Comparison of ENCODE assay signal across 25 cellular contexts in the genomic region with DNA sequence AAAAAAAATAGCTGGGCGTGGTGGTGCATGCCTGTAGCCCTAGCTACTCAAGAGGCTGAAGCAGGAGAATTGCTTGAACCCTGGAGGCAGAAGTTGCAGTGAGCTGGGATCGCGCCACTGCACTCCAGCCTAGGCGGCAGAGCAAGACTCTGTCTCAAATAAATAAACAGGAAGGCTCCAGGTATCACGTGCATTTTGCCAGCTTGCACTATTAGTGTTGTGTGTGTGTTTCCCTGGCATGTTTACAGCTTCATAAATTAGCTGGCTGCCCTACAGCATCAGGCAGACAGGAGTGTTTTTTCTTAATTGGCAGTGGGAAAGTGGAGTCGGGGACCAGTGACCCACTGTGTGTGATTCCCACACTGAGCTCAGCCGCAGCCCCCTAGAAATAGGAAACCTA. TPM values are rescaled to one million over a fixed set of nuclear protein-coding genes. Genes with fewer than 3 reads are reported as not detected.
A peak's percentile ranks its signal among the peaks of the same experiment; 100 is the strongest.
DNase-seq lines count a peak whose midpoint lies in the region; ATAC-seq and TF ChIP-seq lines count a peak whose summit lies in the region.
"Had no signal": no experiment of that assay in that cellular context is flagged by ENCODE, and none has a peak within 500 bp of the region (broad histone marks: within the 10 kb centered on the region; RNA-seq: fewer than 3 reads in every experiment).

No MANE protein-coding gene starts in this region.

- intact Hi-C loops in CD8-positive, alpha-beta T cell (cut with DNase I, micrococcal nuclease) = loop anchor here in 1 of 2 experiments (10.0 kb wide), 1 partner anchor 1426 kb away; no protein-coding TSS in a partner anchor

- peaks cover 13% of the 10 kb centered on the region for H3K36me3 ChIP-seq in CD8-positive, alpha-beta T cell (ENCODE audit: insufficient read depth, low read length)
- H3K36me3 ChIP-seq: heart left ventricle, transverse colon had no signal

- no peaks in the 10 kb centered on the region for H3K27me3 ChIP-seq in CD8-positive, alpha-beta T cell (ENCODE audit: insufficient read depth, low read length)
- H3K27me3 ChIP-seq: transverse colon had no signal

- H3K9me3 ChIP-seq in CD8-positive, alpha-beta T cell (ENCODE audit: low read length) = no peaks in the 10 kb centered on the region
- H3K9me3 ChIP-seq: transverse colon had no signal

- peaks cover 16% of the 10 kb centered on the region for H3K4me1 ChIP-seq in CD8-positive, alpha-beta T cell (ENCODE audit: insufficient read depth, low read length)
- H3K4me1 ChIP-seq: transverse colon had no signal

- H3K36me3 Mint-ChIP-seq in CD8-positive, alpha-beta T cell = peaks cover 27% of the 10 kb centered on the region

- CTCF ChIA-PET in CD8-positive, alpha-beta T cell (lab: Charles Lee) = interaction anchor here (0.9 kb wide), 1 partner anchor 35 kb away, joined by 3 read pairs; no protein-coding TSS in a partner anchor

- no peak for DNase-seq in CD8-positive, alpha-beta T cell
- DNase-seq in M059J (ENCODE audit: low read depth) = peak; percentile 47
- no peak for DNase-seq in epithelial cell of prostate (ENCODE audit: low read depth, low spot score)
- DNase-seq in renal cortical epithelial cell (ENCODE audit: low read depth) = peak; percentile 65
- no peak for DNase-seq in stimulated activated CD4-positive, alpha-beta T cell treated with anti-CD3 and anti-CD28 coated beads, Interleukin-12 subunit alpha, Interleukin-12 subunit beta, amount 100 ng/mL, for 4 hours
- no peak for DNase-seq in glomerular visceral epithelial cell (ENCODE audit: extremely low spot score)
- DNase-seq in effector CD8-positive, alpha-beta T cell (lab: John Stamatoyannopoulos, UW) = no peak
- DNase-seq: activated CD4-positive, alpha-beta memory T cell treated with anti-CD3 and anti-CD28 coated beads, Interleukin-2, amount 10 ng/mL, durations not matched to agents 7 days and 5 days; activated CD4-positive, CD25-positive, alpha-beta regulatory T cell; activated effector memory CD4-positive, alpha-beta T cell treated with Interleukin-2 at 50 U/mL for 16 hours; erythroblast; GDM1; heart left ventricle; mammary epithelial cell; NCI-H1092; NCI-H2107; NK-92 treated with Interleukin-12 subunit alpha and Interleukin-12 subunit beta, amount 100 ng/mL, for 24 hours; nucleus accumbens; retina; SHP77 treated with DMSO at 0.1 percent for 48 hours; transverse colon had no signal

- no peaks in the 10 kb centered on the region for H3K27me3 Mint-ChIP-seq in CD8-positive, alpha-beta T cell (ENCODE audit: low read depth)
- H3K27me3 Mint-ChIP-seq: stimulated activated naive CD8-positive, alpha-beta T cell treated with anti-CD3 and anti-CD28 coated beads, Interleukin-15, Interleukin-2, amounts not matched to agents 100 ng/mL and 50 ng/mL, for 24 hours had no signal

- peak overlapping the region; percentile 30 for H3K27ac Mint-ChIP-seq in CD8-positive, alpha-beta T cell
- H3K27ac Mint-ChIP-seq: activated CD4-positive, alpha-beta memory T cell treated with anti-CD3 and anti-CD28 coated beads, Interleukin-2, amount 10 ng/mL, durations not matched to agents 7 days and 5 days; GM23338; stimulated activated naive CD8-positive, alpha-beta T cell treated with anti-CD3 and anti-CD28 coated beads, Interleukin-15, Interleukin-2, amounts not matched to agents 100 ng/mL and 50 ng/mL, for 24 hours had no signal

- ATAC-seq in CD8-positive, alpha-beta T cell = no peak
- no peak for ATAC-seq in GM19324 (IDR thresholded peaks at IDR 0.05; ENCODE audit: low FRiP score, unreplicated experiment)
- ATAC-seq: heart left ventricle had no signal

- H3K4me1 Mint-ChIP-seq in CD8-positive, alpha-beta T cell (ENCODE audit: low read depth) = peaks cover 40% of the 10 kb centered on the region
- H3K4me1 Mint-ChIP-seq: activated CD4-positive, alpha-beta memory T cell treated with anti-CD3 and anti-CD28 coated beads, Interleukin-2, amount 10 ng/mL, durations not matched to agents 7 days and 5 days had no signal

- H3K4me3 Mint-ChIP-seq in CD8-positive, alpha-beta T cell = no peak overlapping the region
- H3K4me3 Mint-ChIP-seq: activated CD4-positive, alpha-beta memory T cell treated with anti-CD3 and anti-CD28 coated beads, Interleukin-2, amount 10 ng/mL, durations not matched to agents 7 days and 5 days; GM23338; stimulated activated naive CD8-positive, alpha-beta T cell treated with anti-CD3 and anti-CD28 coated beads, Interleukin-15, Interleukin-2, amounts not matched to agents 100 ng/mL and 50 ng/mL, for 24 hours had no signal

- no peak overlapping the region for H3K4me3 ChIP-seq in CD8-positive, alpha-beta T cell (ENCODE audit: low read depth, low read length)
- H3K4me3 ChIP-seq: GM23338, heart left ventricle, transverse colon had no signal

- POLR2A ChIA-PET in CD8-positive, alpha-beta T cell (lab: Charles Lee) = no interaction called here

- H3K27ac ChIP-seq in CD8-positive, alpha-beta T cell (ENCODE audit: low read depth, low read length) = no peak overlapping the region
- peak overlapping the region; percentile 70 for H3K27ac ChIP-seq in epithelial cell of prostate
- H3K27ac ChIP-seq: transverse colon had no signal

- H3K9me3 Mint-ChIP-seq in CD8-positive, alpha-beta T cell = no peaks in the 10 kb centered on the region
- H3K9me3 Mint-ChIP-seq: activated CD4-positive, alpha-beta memory T cell treated with anti-CD3 and anti-CD28 coated beads, Interleukin-2, amount 10 ng/mL, durations not matched to agents 7 days and 5 days; GM23338 had no signal

- no peak for TF ChIP-seq CTCF in CD8-positive, alpha-beta T cell (IDR thresholded peaks at IDR 0.05)

RNA-seq across cellular contexts. Expression of gene SHISA2, which starts 32.6 kb away (rescaled TPM):
- 1 to 10 TPM; 6.4 to 6.8 TPM for total RNA-seq in CD8-positive, alpha-beta T cell
- 0.44 TPM in 1 of 2 replicates, not detected in the other for total RNA-seq in M059J (2014; rRNA removed; shearing (Covaris generic))
- total RNA-seq in renal cortical epithelial cell = 68.7 and 266 TPM in 2 replicates
- total RNA-seq: fibroblast of villous mesenchyme, transverse colon had no signal

Comparison
In these comparisons a context has a peak if more than half of its experiments do, and no peak if none do; other contexts are left out.
1. DNase-seq: peak in M059J (single experiment) and renal cortical epithelial cell (single experiment); none in CD8-positive, alpha-beta T cell (0 of 7), epithelial cell of prostate (single experiment), stimulated activated CD4-positive, alpha-beta T cell treated with anti-CD3 and anti-CD28 coated beads, Interleukin-12 subunit alpha, Interleukin-12 subunit beta, amount 100 ng/mL, for 4 hours (single experiment), glomerular visceral epithelial cell (single experiment) and effector CD8-positive, alpha-beta T cell (single experiment).